ENCODE assay signal across 23 cellular contexts in the genomic region with DNA sequence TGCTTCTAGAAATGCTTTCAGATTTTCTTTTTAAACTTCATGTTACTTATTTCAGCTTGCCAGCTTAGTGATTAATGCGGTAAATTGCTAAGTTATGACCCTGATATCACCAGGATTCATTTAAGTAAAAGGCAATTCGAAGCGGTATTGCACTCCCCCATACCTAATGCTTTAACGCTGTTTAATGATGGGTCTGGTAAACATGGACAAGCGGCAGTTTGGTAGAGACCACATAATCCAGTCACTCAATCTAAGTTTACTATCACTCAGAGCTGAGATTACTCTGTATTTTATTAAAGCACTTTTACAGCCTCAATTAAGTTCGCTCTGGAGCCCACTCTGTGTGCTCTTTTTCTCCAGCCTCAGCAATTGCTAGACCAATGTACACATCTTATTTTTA.
DNase-seq lines count a peak whose midpoint lies in the region; TF ChIP-seq lines count a peak whose summit lies in the region.
"Had no signal": no experiment of that assay in that cellular context is flagged by ENCODE, and none has a peak within 500 bp of the region (broad histone marks: within the 10 kb centered on the region; RNA-seq: fewer than 3 reads in every experiment).

No MANE protein-coding gene starts in this region.

- CTCF ChIA-PET in HEK293T (lab: Yijun Ruan, JAX), result no interaction called here

- DNase-seq in HEK293T (ENCODE audit: extremely low spot score) (peak; percentile 9), NCI-H69 (lab: John Stamatoyannopoulos, UW) (peak; percentile 16), left kidney (ENCODE audit: low read depth, low spot score) (peak; percentile 12), renal cortical epithelial cell (ENCODE audit: low read depth) (peak; percentile 41), SKM-1 (lab: John Stamatoyannopoulos, UW; ENCODE audit: unreplicated experiment) (no peak), NCI-H2171 (lab: John Stamatoyannopoulos, UW) (no peak), NCI-H774 (lab: John Stamatoyannopoulos, UW) (no peak)
- DNase-seq in activated CD4-positive, alpha-beta T cell treated with anti-CD3 and anti-CD28 coated beads for 48 hours, result no peak
- DNase-seq: 8988T; ACHN; BE2C; C1 segment of cervical spinal cord; CD4-positive, alpha-beta memory T cell; CD4-positive, CD25-positive, alpha-beta regulatory T cell; CD8-positive, alpha-beta memory T cell; COR-L47; DMS 273 treated with DMSO at 0.1 percent for 48 hours; DMS153; DMS53; DMS79; DND-41; EL; GDM1 had no signal

- POLR2A ChIA-PET in HEK293T (lab: Yijun Ruan, JAX), result no interaction called here

TF ChIP-seq in HEK293T, 16 proteins besides CTCF, POLR2A, EP300 and RAD21:
- no peak for TF ChIP-seq CTBP1 (IDR thresholded peaks at IDR 0.05; ENCODE audit: borderline replicate concordance)
- TF ChIP-seq BHLHE40 (IDR thresholded peaks at IDR 0.05; ENCODE audit: borderline replicate concordance), result no peak
- no peak for TF ChIP-seq NFRKB (IDR thresholded peaks at IDR 0.05)
- no peak for TF ChIP-seq ZNF384 (IDR thresholded peaks at IDR 0.05)
- TF ChIP-seq ELF4 (IDR thresholded peaks at IDR 0.05), result no peak
- TF ChIP-seq LEF1 (IDR thresholded peaks at IDR 0.05; ENCODE audit: borderline replicate concordance), result no peak
- peak; percentile 63 for TF ChIP-seq FOXA1 (IDR thresholded peaks at IDR 0.05)
- TF ChIP-seq, protein P1, sequence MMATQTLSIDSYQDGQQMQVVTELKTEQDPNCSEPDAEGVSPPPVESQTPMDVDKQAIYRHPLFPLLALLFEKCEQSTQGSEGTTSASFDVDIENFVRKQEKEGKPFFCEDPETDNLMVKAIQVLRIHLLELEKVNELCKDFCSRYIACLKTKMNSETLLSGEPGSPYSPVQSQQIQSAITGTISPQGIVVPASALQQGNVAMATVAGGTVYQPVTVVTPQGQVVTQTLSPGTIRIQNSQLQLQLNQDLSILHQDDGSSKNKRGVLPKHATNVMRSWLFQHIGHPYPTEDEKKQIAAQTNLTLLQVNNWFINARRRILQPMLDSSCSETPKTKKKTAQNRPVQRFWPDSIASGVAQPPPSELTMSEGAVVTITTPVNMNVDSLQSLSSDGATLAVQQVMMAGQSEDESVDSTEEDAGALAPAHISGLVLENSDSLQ (IDR thresholded peaks at IDR 0.05), result peak; percentile 92

Comparison
In these comparisons a context has a peak if more than half of its experiments do, and no peak if none do; other contexts are left out.
1. DNase-seq: peak in HEK293T (single experiment), NCI-H69 (single experiment), left kidney (single experiment) and renal cortical epithelial cell (single experiment); none in SKM-1 (single experiment), NCI-H2171 (single experiment), NCI-H774 (single experiment) and activated CD4-positive, alpha-beta T cell treated with anti-CD3 and anti-CD28 coated beads for 48 hours (single experiment).